35 cellular contexts compared by ENCODE assay signal in genomic region chr13:92483894-92484293, GRCh38.
"Had no signal": no experiment of that assay in that cellular context is flagged by ENCODE, and none has a peak within 500 bp of the region (broad histone marks: within the 10 kb centered on the region; RNA-seq: fewer than 3 reads in every experiment).

No MANE protein-coding gene starts in this region.

- H3K4me3 ChIP-seq: MG63 had no signal

- H3K27me3 ChIP-seq: MG63 had no signal

- DNase-seq: Karpas-422, Kasumi-1, MG63, MM.1S, MV-4-11, NCI-H1048, NCI-H1092, NCI-H1092 treated with DMSO at 0.1 percent for 48 hours, NCI-H1105, NCI-H1105 treated with DMSO at 0.1 percent for 48 hours, NCI-H1417, NCI-H1417 treated with DMSO at 0.1 percent for 48 hours, NCI-H1436, NCI-H1436 treated with DMSO at 0.1 percent for 48 hours, NCI-H146, NCI-H1694, NCI-H1694 treated with DMSO at 0.1 percent for 48 hours, NCI-H187, NCI-H187 treated with DMSO at 0.1 percent for 48 hours, NCI-H1930, NCI-H2029, NCI-H2029 treated with DMSO at 0.1 percent for 48 hours, NCI-H2081, NCI-H2081 treated with DMSO at 0.1 percent for 48 hours, NCI-H2107, NCI-H2171, NCI-H2171 treated with DMSO at 0.1 percent for 48 hours, NCI-H2227 treated with DMSO at 0.1 percent for 48 hours, NCI-H226, NCI-H345, NCI-H446, NCI-H446 treated with DMSO at 0.1 percent for 48 hours, NCI-H510A, NCI-H510A treated with DMSO at 0.1 percent for 48 hours, NCI-H524 had no signal

- H3K9me3 ChIP-seq: MG63 had no signal

- H3K36me3 ChIP-seq: MG63 had no signal
